1 cellular context compared by ENCODE assay signal in genomic region chr1:54453509-54453908, GRCh38.
TF ChIP-seq lines count a peak whose summit lies in the region.

No MANE protein-coding gene starts in this region.

TF ChIP-seq in HepG2, 621 proteins besides CTCF, POLR2A, EP300 and RAD21 (continued from another document):
- no peak for TF ChIP-seq ZNF280B (CRISPR knock-in tag; IDR thresholded peaks at IDR 0.05; ENCODE audit: borderline replicate concordance)
- no peak for TF ChIP-seq ZZZ3 (CRISPR knock-in tag; IDR thresholded peaks at IDR 0.05; ENCODE audit: borderline replicate concordance)
- no peak for TF ChIP-seq ZNF678 (CRISPR knock-in tag; IDR thresholded peaks at IDR 0.05)
- no peak for TF ChIP-seq PAF1 (CRISPR knock-in tag; IDR thresholded peaks at IDR 0.05)
